Comparison of ENCODE assay signal across 16 cellular contexts in genomic region chr13:42277618-42278276, GRCh38. TPM values are rescaled to one million over a fixed set of nuclear protein-coding genes. Genes with fewer than 3 reads are reported as not detected.
A peak's percentile ranks its signal among the peaks of the same experiment; 100 is the strongest.
DNase-seq lines count a peak whose midpoint lies in the region; ATAC-seq, FAIRE-seq and TF ChIP-seq lines count a peak whose summit lies in the region.
"Had no signal": no experiment of that assay in that cellular context is flagged by ENCODE, and none has a peak within 500 bp of the region (broad histone marks: within the 10 kb centered on the region; RNA-seq: fewer than 3 reads in every experiment).

No MANE protein-coding gene starts in this region.

- in situ Hi-C loops in IMR-90 (cut with MboI; ENCODE audit: low sequenced_read_pairs): no loop called here

- H3K79me2 ChIP-seq in astrocyte (ENCODE audit: insufficient read depth, low read length): peaks cover 91% of the 10 kb centered on the region
- peaks cover 95% of the 10 kb centered on the region for H3K79me2 ChIP-seq in osteoblast (ENCODE audit: insufficient read depth, low read length)

- no peak overlapping the region for H2BK5ac ChIP-seq in IMR-90 (ENCODE audit: low read depth, low read length, poor library complexity, severe bottlenecking)

- H3K18ac ChIP-seq in IMR-90 (ENCODE audit: low read depth, low read length): no peak overlapping the region

- H3K4me1 ChIP-seq in IMR-90 (ENCODE audit: control insufficient read depth, insufficient read depth, low read length) (peaks cover 5% of the 10 kb centered on the region), astrocyte (ENCODE audit: insufficient read depth, low read length) (no peaks in the 10 kb centered on the region), osteoblast (ENCODE audit: insufficient read depth, low read length) (peaks cover 20% of the 10 kb centered on the region)

- no peak for FAIRE-seq in astrocyte (lab: Jason Lieb, UNC)
- FAIRE-seq: RCC 7860 had no signal

- peaks cover 7% of the 10 kb centered on the region for H3K9me1 ChIP-seq in IMR-90 (ENCODE audit: insufficient read depth, low read length)

- H3K27me3 ChIP-seq in IMR-90 (ENCODE audit: control insufficient read depth, insufficient read depth, low read length): no peaks in the 10 kb centered on the region
- H3K27me3 ChIP-seq in astrocyte (ENCODE audit: insufficient read depth, low read length): no peaks in the 10 kb centered on the region
- no peaks in the 10 kb centered on the region for H3K27me3 ChIP-seq in osteoblast (ENCODE audit: insufficient read depth, low read length)
- H3K27me3 ChIP-seq: testis had no signal

- H3K27ac ChIP-seq in IMR-90 (ENCODE audit: insufficient read depth, low read length) (no peak overlapping the region), astrocyte (ENCODE audit: low read depth, low read length) (no peak overlapping the region), osteoblast (ENCODE audit: low read depth, low read length) (peak overlapping the region; percentile 40)
- H3K27ac ChIP-seq: testis had no signal

- intact Hi-C loops in IMR-90 (cut with micrococcal nuclease): no loop called here

- no peaks in the 10 kb centered on the region for H3K27me3 Mint-ChIP-seq in activated CD4-positive, alpha-beta T cell treated with anti-CD3 and anti-CD28 coated beads, Interleukin-2, amount 10 ng/mL, durations not matched to agents 7 days and 5 days
- no peaks in the 10 kb centered on the region for H3K27me3 Mint-ChIP-seq in astrocyte (ENCODE audit: low read depth, unreplicated experiment)

- no peaks in the 10 kb centered on the region for H4K20me1 ChIP-seq in IMR-90 (ENCODE audit: insufficient read depth, low read length)
- H4K20me1 ChIP-seq in astrocyte (ENCODE audit: insufficient read depth, low read length): peaks cover 42% of the 10 kb centered on the region
- peaks cover 2% of the 10 kb centered on the region for H4K20me1 ChIP-seq in osteoblast (ENCODE audit: insufficient read depth, low read length)

- H3K23ac ChIP-seq in IMR-90 (ENCODE audit: low read depth, low read length): no peak overlapping the region

- CTCF ChIA-PET in activated CD4-positive, alpha-beta T cell treated with anti-CD3 and anti-CD28 coated beads, Interleukin-2, amount 10 ng/mL, durations not matched to agents 7 days and 5 days (lab: Charles Lee): no interaction called here
- CTCF ChIA-PET in IMR-90 (lab: Yijun Ruan, JAX): no interaction called here

- no peak overlapping the region for H4K8ac ChIP-seq in IMR-90 (ENCODE audit: low read depth in 2 of 2, low read length in 2 of 2)

- H3K4me2 ChIP-seq in IMR-90 (ENCODE audit: low read depth, low read length) (no peak overlapping the region), astrocyte (ENCODE audit: low read length) (no peak overlapping the region), osteoblast (ENCODE audit: insufficient read depth, low read length) (peak overlapping the region; percentile 1)

- dilution Hi-C loops in IMR-90 (cut with HindIII; ENCODE audit: low sequenced_read_pairs, unreplicated experiment): no loop called here

- H3K9me3 ChIP-seq in IMR-90 (ENCODE audit: control insufficient read depth, insufficient read depth, low read length) (no peaks in the 10 kb centered on the region), astrocyte (ENCODE audit: insufficient read depth, low read depth, low read length) (no peaks in the 10 kb centered on the region), osteoblast (ENCODE audit: low read depth, low read length) (no peaks in the 10 kb centered on the region)
- H3K9me3 ChIP-seq: testis had no signal

- no peak overlapping the region for H4K91ac ChIP-seq in IMR-90 (ENCODE audit: insufficient read depth, low read depth, low read length)

- H3K56ac ChIP-seq in IMR-90 (ENCODE audit: extremely low read depth, insufficient read depth, low read length): no peak overlapping the region

- no peak overlapping the region for H2AFZ ChIP-seq in IMR-90 (replicated peaks; ENCODE audit: low read length, poor library complexity)
- no peak overlapping the region for H2AFZ ChIP-seq in astrocyte (ENCODE audit: low read depth, low read length)
- H2AFZ ChIP-seq in osteoblast (ENCODE audit: low read length): no peak overlapping the region

- H3K4me3 ChIP-seq in IMR-90 (ENCODE audit: insufficient read depth, low read depth, low read length): no peak overlapping the region
- H3K4me3 ChIP-seq in astrocyte (ENCODE audit: insufficient read depth, low read depth, low read length): no peak overlapping the region
- H3K4me3 ChIP-seq in osteoblast (ENCODE audit: insufficient read depth, low read length): no peak overlapping the region
- H3K4me3 ChIP-seq: testis had no signal

- ATAC-seq in IMR-90 (ENCODE audit: low read depth): no peak
- ATAC-seq in GM18520 (IDR thresholded peaks at IDR 0.05; ENCODE audit: unreplicated experiment): no peak

- TF ChIP-seq CTCF in IMR-90 (conservative IDR thresholded peaks at IDR 0.05; ENCODE audit: low read depth, low read length): no peak
- no peak for TF ChIP-seq CTCF in astrocyte (IDR thresholded peaks at IDR 0.05; ENCODE audit: insufficient read depth, low read depth, low read length)
- no peak for TF ChIP-seq CTCF in osteoblast (IDR thresholded peaks at IDR 0.05; ENCODE audit: extremely low read depth, low read depth, low read length)

- no peak overlapping the region for H3K9ac ChIP-seq in IMR-90 (ENCODE audit: low read depth, low read length)
- no peak overlapping the region for H3K9ac ChIP-seq in astrocyte (ENCODE audit: low read length)

- WGBS in IMR-90 (ENCODE audit: extremely low coverage in 2 of 2, insufficient read length in 1 of 2), 2 experiments: no CpG with 5 or more reads among the region's 7 CpGs

- no peak overlapping the region for H2AK9ac ChIP-seq in IMR-90 (replicated peaks; ENCODE audit: low read depth, low read length, poor library complexity)

- peaks cover 39% of the 10 kb centered on the region for H3K4me1 Mint-ChIP-seq in activated CD4-positive, alpha-beta T cell treated with anti-CD3 and anti-CD28 coated beads, Interleukin-2, amount 10 ng/mL, durations not matched to agents 7 days and 5 days
- H3K4me1 Mint-ChIP-seq in astrocyte (ENCODE audit: low read depth, unreplicated experiment): peaks cover 19% of the 10 kb centered on the region

- H3K4ac ChIP-seq in IMR-90 (ENCODE audit: low read depth, low read length): no peak overlapping the region

- DNase-seq in activated CD4-positive, alpha-beta T cell treated with anti-CD3 and anti-CD28 coated beads, Interleukin-2, amount 10 ng/mL, durations not matched to agents 7 days and 5 days: no peak
- DNase-seq in activated CD4-positive, alpha-beta T cell treated with anti-CD3 and anti-CD28 coated beads, Interleukin-2, amount 50 U/mL, for 4 hours: no peak
- DNase-seq in IMR-90 (peak; percentile 21), astrocyte (ENCODE audit: low read depth) (peak; percentile 23), osteoblast (ENCODE audit: insufficient read length, low spot score, missing footprints) (no peak), SKM-1 treated with dmso at 0.1 percent for 144 hours (lab: John Stamatoyannopoulos, UW; ENCODE audit: unreplicated experiment) (no peak), ecto neural progenitor cell (ENCODE audit: low spot score) (no peak)
- DNase-seq: activated CD4-positive, alpha-beta T cell treated with anti-CD3 and anti-CD28 coated beads, Interleukin-2, amount 50 U/mL, for 48 hours; activated naive CD4-positive, alpha-beta T cell; effector memory CD4-positive, alpha-beta T cell; natural killer cell; NCI-H2029; NCI-H526; testis had no signal

- no peak overlapping the region for H2AK5ac ChIP-seq in IMR-90 (ENCODE audit: low read depth, low read length)

- peaks cover 19% of the 10 kb centered on the region for H3K36me3 Mint-ChIP-seq in activated CD4-positive, alpha-beta T cell treated with anti-CD3 and anti-CD28 coated beads, Interleukin-2, amount 10 ng/mL, durations not matched to agents 7 days and 5 days (ENCODE audit: low read depth)
- no peaks in the 10 kb centered on the region for H3K36me3 Mint-ChIP-seq in astrocyte (ENCODE audit: low read depth, unreplicated experiment)
- H3K36me3 Mint-ChIP-seq: natural killer cell had no signal

- H2BK15ac ChIP-seq in IMR-90 (ENCODE audit: low read depth, low read length): no peak overlapping the region

- no peak overlapping the region for H4K5ac ChIP-seq in IMR-90 (ENCODE audit: low read depth, low read length)

- no peaks in the 10 kb centered on the region for H3K36me3 ChIP-seq in IMR-90 (ENCODE audit: control insufficient read depth, insufficient read depth, low read length)
- H3K36me3 ChIP-seq in astrocyte (ENCODE audit: insufficient read depth, low read length): no peaks in the 10 kb centered on the region
- H3K36me3 ChIP-seq in osteoblast (ENCODE audit: insufficient read depth, low read length): no peaks in the 10 kb centered on the region

- no peak overlapping the region for H3K14ac ChIP-seq in IMR-90 (replicated peaks; ENCODE audit: low read depth, low read length)

- TF ChIP-seq POLR2A in IMR-90 (IDR thresholded peaks at IDR 0.05; ENCODE audit: low read depth, low read length): no peak

- no TSS peak for BruUV-seq in IMR-90 (replicated peaks; lab: Mats Ljungman, UMichigan)

- H3K9me3 Mint-ChIP-seq in activated CD4-positive, alpha-beta T cell treated with anti-CD3 and anti-CD28 coated beads, Interleukin-2, amount 10 ng/mL, durations not matched to agents 7 days and 5 days: no peaks in the 10 kb centered on the region
- no peaks in the 10 kb centered on the region for H3K9me3 Mint-ChIP-seq in astrocyte (ENCODE audit: unreplicated experiment)
- H3K9me3 Mint-ChIP-seq: natural killer cell had no signal

- H2BK120ac ChIP-seq in IMR-90 (ENCODE audit: low read depth, low read length): no peak overlapping the region

- no peak overlapping the region for H3K4me3 Mint-ChIP-seq in activated CD4-positive, alpha-beta T cell treated with anti-CD3 and anti-CD28 coated beads, Interleukin-2, amount 10 ng/mL, durations not matched to agents 7 days and 5 days
- no peak overlapping the region for H3K4me3 Mint-ChIP-seq in astrocyte (ENCODE audit: unreplicated experiment)
- H3K4me3 Mint-ChIP-seq: natural killer cell had no signal

- TF ChIP-seq RAD21 in IMR-90 (IDR thresholded peaks at IDR 0.05; ENCODE audit: low read length): no peak

- POLR2A ChIA-PET in activated CD4-positive, alpha-beta T cell treated with anti-CD3 and anti-CD28 coated beads, Interleukin-2, amount 10 ng/mL, durations not matched to agents 7 days and 5 days (lab: Charles Lee): no interaction called here
- POLR2A ChIA-PET in IMR-90 (lab: Charles Lee; ENCODE audit: unreplicated experiment): no interaction called here

- H3K79me1 ChIP-seq in IMR-90 (ENCODE audit: low read depth in 1 of 2, low read length in 2 of 2): peaks cover 20 to 63% of the 10 kb centered on the region in 2 experiments

- H2BK20ac ChIP-seq in IMR-90 (ENCODE audit: low read depth, low read length): no peak overlapping the region

- H3K27ac Mint-ChIP-seq in activated CD4-positive, alpha-beta T cell treated with anti-CD3 and anti-CD28 coated beads, Interleukin-2, amount 10 ng/mL, durations not matched to agents 7 days and 5 days: peak overlapping the region; percentile 47
- H3K27ac Mint-ChIP-seq in astrocyte (ENCODE audit: unreplicated experiment): peak overlapping the region; percentile 60

RNA-seq across cellular contexts. Expression of gene AKAP11, which starts 5.8 kb away (rescaled TPM):
- 10 to 100 TPM; 27.2 to 30.1 TPM for total RNA-seq in activated CD4-positive, alpha-beta T cell treated with anti-CD3 and anti-CD28 coated beads, Interleukin-2, amount 10 ng/mL, durations not matched to agents 7 days and 5 days
- 19.7 and 24.4 TPM in 2 replicates for total RNA-seq in IMR-90 (2012; rRNA removed)
- polyA plus RNA-seq in IMR-90 (2012; rRNA removed): 6.4 and 8.0 TPM in 2 replicates
- 1.1 and 1.9 TPM in 2 replicates for polyA plus RNA-seq in IMR-90 (2012; cell fraction: cytosol; rRNA removed)
- 0.62 and 7.6 TPM in 2 replicates for polyA plus RNA-seq in IMR-90 (2012; cell fraction: nucleus; rRNA removed; ENCODE audit: low replicate concordance)
- 29.2 and 29.7 TPM in 2 replicates for total RNA-seq in astrocyte
- total RNA-seq in osteoblast: 29.3 and 30.1 TPM in 2 replicates

Comparison
In these comparisons a context has a peak if more than half of its experiments do, and no peak if none do; other contexts are left out.
1. DNase-seq: peak in IMR-90 (single experiment) and astrocyte (single experiment); none in activated CD4-positive, alpha-beta T cell treated with anti-CD3 and anti-CD28 coated beads, Interleukin-2, amount 10 ng/mL, durations not matched to agents 7 days and 5 days (single experiment), activated CD4-positive, alpha-beta T cell treated with anti-CD3 and anti-CD28 coated beads, Interleukin-2, amount 50 U/mL, for 4 hours (0 of 2), osteoblast (single experiment), SKM-1 treated with dmso at 0.1 percent for 144 hours (single experiment) and ecto neural progenitor cell (single experiment).